In the genomic region with DNA sequence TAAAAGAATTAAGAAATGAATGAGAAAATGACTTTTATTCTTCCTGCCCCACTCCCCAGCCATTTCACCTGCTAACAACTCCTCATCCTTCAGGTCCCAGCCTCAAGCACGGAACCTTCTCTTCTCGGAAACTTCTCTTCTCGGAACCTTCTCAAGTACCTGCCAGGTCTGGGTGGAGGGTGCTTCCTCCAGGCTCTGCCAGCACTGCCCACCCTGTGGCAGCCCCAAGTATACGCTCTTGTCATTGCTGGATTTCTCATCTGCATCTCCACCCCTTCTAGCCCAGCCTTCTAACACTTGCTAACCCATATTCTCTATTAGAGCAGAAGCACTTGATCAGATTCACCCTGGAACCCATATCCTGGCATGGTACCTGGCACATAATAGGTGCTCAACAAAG, we compare ENCODE assay signal across 2 cellular contexts.
TF ChIP-seq lines count a peak whose summit lies in the region.

No MANE protein-coding gene starts in this region.

TF ChIP-seq in HEK293, 187 proteins besides CTCF, POLR2A, EP300 and RAD21:
- TF ChIP-seq WT1 (tag by site-specific recombination; IDR thresholded peaks at IDR 0.05) (no peak), ZNF664 (tag by site-specific recombination; IDR thresholded peaks at IDR 0.05) (peak; percentile 77; the same call in 1 of the 2 replicates)
TF ChIP-seq in HEK293: peak in this region for 1.

TF ChIP-seq in HepG2, 621 proteins besides CTCF, POLR2A, EP300 and RAD21:
- 0 out of 2 replicates have a peak, but pooled peaks have one; percentile 50 for TF ChIP-seq ZNF24 (IDR thresholded peaks at IDR 0.05)
- no peak for TF ChIP-seq ZNF83 (CRISPR knock-in tag; IDR thresholded peaks at IDR 0.05; ENCODE audit: borderline replicate concordance)
TF ChIP-seq in HepG2: peak in this region for 1.
